12 cellular contexts compared by ENCODE assay signal in genomic region chr10:82982110-82982608, GRCh38.
DNase-seq lines count a peak whose midpoint lies in the region; ATAC-seq and TF ChIP-seq lines count a peak whose summit lies in the region.
"Had no signal": no experiment of that assay in that cellular context is flagged by ENCODE, and none has a peak within 500 bp of the region (broad histone marks: within the 10 kb centered on the region; RNA-seq: fewer than 3 reads in every experiment).

No MANE protein-coding gene starts in this region.

- H3K27me3 Mint-ChIP-seq in activated T-helper 17 cell treated with anti-CD3 and anti-CD28 coated beads, Interleukin-2, amount 50 U/mL, for 72 hours, result no peaks in the 10 kb centered on the region
- H3K27me3 Mint-ChIP-seq: central memory CD8-positive, alpha-beta T cell had no signal

- TF ChIP-seq CTCF in epithelial cell of proximal tubule (conservative IDR thresholded peaks at IDR 0.05; ENCODE audit: low read depth, low read length), result no peak

- DNase-seq in AG08395 (ENCODE audit: low spot score) (peak; percentile 90), NCI-H446 treated with DMSO at 0.1 percent for 48 hours (lab: John Stamatoyannopoulos, UW) (peak; percentile 42), epithelial cell of proximal tubule (ENCODE audit: low read depth) (peak; percentile 73), middle frontal gyrus (ENCODE audit: extremely low spot score, low spot score) (peak; percentile 46), SIG-M5 treated with dmso at 0.1 percent for 504 hours (lab: John Stamatoyannopoulos, UW; ENCODE audit: unreplicated experiment) (no peak)
- no peak for DNase-seq in effector CD8-positive, alpha-beta T cell (lab: John Stamatoyannopoulos, UW)
- no peak for DNase-seq in activated T-cell treated with anti-CD3 and anti-CD28 coated beads, Interleukin-2, amount 50 U/mL, for 1 hour
- DNase-seq: activated CD8-positive, alpha-beta T cell treated with anti-CD3 and anti-CD28 coated beads, Interleukin-2, amount 10 ng/mL, durations not matched to agents 7 days and 5 days; NCI-H1417; Peyer's patch had no signal

- no peaks in the 10 kb centered on the region for H3K4me1 Mint-ChIP-seq in activated T-helper 17 cell treated with anti-CD3 and anti-CD28 coated beads, Interleukin-2, amount 50 U/mL, for 72 hours
- H3K4me1 Mint-ChIP-seq: central memory CD8-positive, alpha-beta T cell had no signal

- H3K27ac Mint-ChIP-seq in activated T-helper 17 cell treated with anti-CD3 and anti-CD28 coated beads, Interleukin-2, amount 50 U/mL, for 72 hours, result no peak overlapping the region
- H3K27ac Mint-ChIP-seq: activated CD8-positive, alpha-beta T cell treated with anti-CD3 and anti-CD28 coated beads, Interleukin-2, amount 10 ng/mL, durations not matched to agents 7 days and 5 days had no signal

- H3K9me3 Mint-ChIP-seq in activated T-helper 17 cell treated with anti-CD3 and anti-CD28 coated beads, Interleukin-2, amount 50 U/mL, for 72 hours, result peaks cover 4% of the 10 kb centered on the region
- H3K9me3 Mint-ChIP-seq: central memory CD8-positive, alpha-beta T cell had no signal

- H3K4me3 Mint-ChIP-seq in activated T-helper 17 cell treated with anti-CD3 and anti-CD28 coated beads, Interleukin-2, amount 50 U/mL, for 72 hours, result no peak overlapping the region
- H3K4me3 Mint-ChIP-seq: activated CD8-positive, alpha-beta T cell treated with anti-CD3 and anti-CD28 coated beads, Interleukin-2, amount 10 ng/mL, durations not matched to agents 7 days and 5 days; central memory CD8-positive, alpha-beta T cell had no signal

- H3K4me3 ChIP-seq in epithelial cell of proximal tubule (ENCODE audit: low read depth, low read length), result no peak overlapping the region
- H3K4me3 ChIP-seq: Peyer's patch had no signal

- H3K36me3 Mint-ChIP-seq in activated T-helper 17 cell treated with anti-CD3 and anti-CD28 coated beads, Interleukin-2, amount 50 U/mL, for 72 hours (ENCODE audit: low read depth), result no peaks in the 10 kb centered on the region

- no peak for ATAC-seq in activated T-helper 17 cell treated with anti-CD3 and anti-CD28 coated beads, Interleukin-2, amount 50 U/mL, for 72 hours (replicated peaks)
- ATAC-seq: activated CD8-positive, alpha-beta T cell treated with anti-CD3 and anti-CD28 coated beads, Interleukin-2, amount 10 ng/mL, durations not matched to agents 7 days and 5 days had no signal

Comparison
In these comparisons a context has a peak if more than half of its experiments do, and no peak if none do; other contexts are left out.
1. DNase-seq: peak in AG08395 (single experiment), NCI-H446 treated with DMSO at 0.1 percent for 48 hours (single experiment), epithelial cell of proximal tubule (single experiment) and middle frontal gyrus (single experiment); none in effector CD8-positive, alpha-beta T cell (single experiment), activated T-cell treated with anti-CD3 and anti-CD28 coated beads, Interleukin-2, amount 50 U/mL, for 1 hour (single experiment) and SIG-M5 treated with dmso at 0.1 percent for 504 hours (single experiment).